Comparison of ENCODE assay signal across 8 cellular contexts in genomic region chr12:6372403-6373003, GRCh38. TPM values are rescaled to one million over a fixed set of nuclear protein-coding genes. Genes with fewer than 3 reads are reported as not detected.
DNase-seq lines count a peak whose midpoint lies in the region; ATAC-seq lines count a peak whose summit lies in the region.

No MANE protein-coding gene starts in this region.

- DNase-seq in COLO668 (lab: John Stamatoyannopoulos, UW; ENCODE audit: unreplicated experiment) (peak; percentile 60), RPMI8226 (peak; percentile 57), renal cortical epithelial cell (ENCODE audit: low read depth) (peak; percentile 82)

- H3K27ac ChIP-seq in HUES6 (ENCODE audit: low read depth, low read length): peak overlapping the region; percentile 59

- peaks cover 5% of the 10 kb centered on the region; the same call in 1 of the 2 replicates for H3K27me3 ChIP-seq in HUES6 (ENCODE audit: control insufficient read depth, insufficient read depth, low read length)

- no peaks in the 10 kb centered on the region for H3K9me3 ChIP-seq in HUES6 (ENCODE audit: control insufficient read depth, insufficient read depth, low read depth, low read length)

- peaks cover 69% of the 10 kb centered on the region for H3K4me1 ChIP-seq in HUES6 (ENCODE audit: control insufficient read depth, insufficient read depth, low read length)

- H3K36me3 ChIP-seq in HUES6 (ENCODE audit: control insufficient read depth, insufficient read depth, low read length): peaks cover 1% of the 10 kb centered on the region

- H3K9ac ChIP-seq in HUES6 (ENCODE audit: low read length): peak overlapping the region; percentile 82

- peak overlapping the region; percentile 72 for H3K4me3 ChIP-seq in HUES6 (ENCODE audit: low read depth, low read length)

- ATAC-seq in esophagus mucosa (peak; percentile 46), GM19324 (IDR thresholded peaks at IDR 0.05; ENCODE audit: low FRiP score, unreplicated experiment) (no peak), GM18502 (IDR thresholded peaks at IDR 0.05; ENCODE audit: poor library complexity, unreplicated experiment) (no peak), GM21723 (IDR thresholded peaks at IDR 0.05; ENCODE audit: unreplicated experiment) (no peak)

RNA-seq across cellular contexts. Expression of gene SCNN1A, which starts 2.9 kb away (rescaled TPM):
- 142 TPM for total RNA-seq in esophagus mucosa
- total RNA-seq in renal cortical epithelial cell: 57.5 and 243 TPM in 2 replicates

RNA-seq across cellular contexts. Expression of gene LTBR, which starts 11.5 kb away (rescaled TPM):
- 84.2 TPM for total RNA-seq in esophagus mucosa
- 58.5 and 103 TPM in 2 replicates for total RNA-seq in renal cortical epithelial cell

RNA-seq across cellular contexts. Expression of gene TNFRSF1A, which starts 30.6 kb away (rescaled TPM):
- total RNA-seq in esophagus mucosa (99.3 TPM), renal cortical epithelial cell (42.5 and 159 TPM in 2 replicates)
